ENCODE assay signal across 10 cellular contexts in the genomic region with DNA sequence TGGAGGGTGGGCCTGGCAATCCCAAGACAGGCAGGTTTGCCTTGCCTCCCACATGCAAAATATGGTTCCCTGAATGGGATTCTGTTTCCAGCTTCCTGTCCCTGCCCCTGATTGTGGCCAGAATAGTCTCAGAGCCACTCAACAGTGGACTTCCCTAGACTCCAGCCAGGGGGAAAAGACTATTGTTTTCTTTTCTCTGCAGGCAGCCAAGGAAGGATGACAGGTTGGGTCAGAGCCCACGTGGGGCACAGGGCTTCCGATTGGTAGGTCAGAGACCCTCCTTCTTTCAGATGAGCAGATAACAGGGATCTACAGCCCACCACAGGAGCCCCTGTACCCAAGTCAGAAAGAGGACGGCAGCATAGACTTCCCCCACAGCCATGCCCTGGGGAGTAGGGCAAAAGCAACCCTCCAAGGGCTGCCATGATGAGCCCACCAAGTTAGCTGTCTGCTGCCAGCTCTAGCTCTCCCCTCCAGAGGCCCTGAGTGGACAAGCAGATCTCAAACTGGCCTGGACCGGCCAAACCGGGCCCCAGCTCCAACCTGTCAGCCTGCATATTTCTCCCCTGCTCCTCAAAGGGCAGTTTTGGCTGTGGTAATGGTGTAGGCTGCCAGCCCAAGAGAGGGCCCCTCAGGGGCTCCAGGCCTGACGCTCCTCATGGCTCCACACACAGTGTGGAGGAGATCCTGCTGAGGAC. TPM values are rescaled to one million over a fixed set of nuclear protein-coding genes. Genes with fewer than 3 reads are reported as not detected.
DNase-seq lines count a peak whose midpoint lies in the region; ATAC-seq and TF ChIP-seq lines count a peak whose summit lies in the region.
"Had no signal": no experiment of that assay in that cellular context is flagged by ENCODE, and none has a peak within 500 bp of the region (broad histone marks: within the 10 kb centered on the region; RNA-seq: fewer than 3 reads in every experiment).

No MANE protein-coding gene starts in this region.

- no peak overlapping the region for H2BK15ac ChIP-seq in H9 (ENCODE audit: low read depth, low read length)

- no peaks in the 10 kb centered on the region for H3K79me2 ChIP-seq in H9 (ENCODE audit: insufficient read depth, low read length)

- H3K4me1 Mint-ChIP-seq in H9: peaks cover 4 to 9% of the 10 kb centered on the region in 2 experiments

- H3K27ac ChIP-seq in H9 (ENCODE audit: insufficient read length, low read depth, low read length) (no peak overlapping the region), sigmoid colon (peak overlapping the region in 3 of 4 donors; percentile 34 to 66 (median 64)), testis (no peak overlapping the region)

- DNase-seq in H9 (peak; percentile 29), SW480 (ENCODE audit: low spot score) (peak; percentile 32), fibroblast of pulmonary artery (ENCODE audit: low read depth) (peak; percentile 54), sigmoid colon (no peak), testis (no peak), NCI-H1105 (lab: John Stamatoyannopoulos, UW) (no peak)
- DNase-seq: naive B cell, NCI-H510A treated with DMSO at 0.1 percent for 48 hours had no signal

- H3K4ac ChIP-seq in H9 (ENCODE audit: low read depth, low read length): no peak overlapping the region

- H4K5ac ChIP-seq in H9 (ENCODE audit: insufficient read length, low read depth, low read length): no peak overlapping the region

- H3K4me1 ChIP-seq in H9 (ENCODE audit: insufficient read depth, low read length) (no peaks in the 10 kb centered on the region; the same call in 1 of the 2 replicates), sigmoid colon (peaks cover 0 to 33% (median 19%) of the 10 kb centered on the region in 4 donors), testis (peaks cover 16% of the 10 kb centered on the region)

- TF ChIP-seq CTCF in H9 (conservative IDR thresholded peaks at IDR 0.05) (no peak), fibroblast of pulmonary artery (IDR thresholded peaks at IDR 0.05; ENCODE audit: low read length, missing control alignments) (peak; percentile 5), sigmoid colon (IDR thresholded peaks at IDR 0.05) (no peak), testis (IDR thresholded peaks at IDR 0.05) (no peak)

- no peak overlapping the region for H2BK20ac ChIP-seq in H9 (ENCODE audit: low read depth, low read length, poor library complexity, severe bottlenecking)

- H3K27me3 ChIP-seq in H9 (ENCODE audit: insufficient read depth, low read length) (no peaks in the 10 kb centered on the region), sigmoid colon (no peaks in the 10 kb centered on the region), testis (no peaks in the 10 kb centered on the region)

- WGBS in H9 (ENCODE audit: extremely low coverage, insufficient read length, low lambda C conversion rate): no CpG with 5 or more reads among the region's 6 CpGs
- 76 to 77% methylated on average over 6 of the region's 6 CpGs for WGBS in sigmoid colon, 2 donors
- 59 to 82% methylated on average over 5 to 6 of the region's 6 CpGs for WGBS in testis, 2 donors

- ATAC-seq in HG02610 (IDR thresholded peaks at IDR 0.05; ENCODE audit: unreplicated experiment): no peak

- no peak overlapping the region for H3K4me3 Mint-ChIP-seq in H9

- no peaks in the 10 kb centered on the region for H3K79me1 ChIP-seq in H9 (ENCODE audit: insufficient read depth, low read depth, low read length, poor library complexity, severe bottlenecking)

- peaks cover 3% of the 10 kb centered on the region for H4K20me1 ChIP-seq in H9 (ENCODE audit: control insufficient read depth, insufficient read depth, insufficient read length)

- no peak overlapping the region for H3K56ac ChIP-seq in H9 (ENCODE audit: insufficient read length, low read depth, low read length)

- no peak for TF ChIP-seq POLR2A in sigmoid colon (IDR thresholded peaks at IDR 0.05)
- TF ChIP-seq POLR2A in testis (IDR thresholded peaks at IDR 0.05): no peak

- intact Hi-C loops in sigmoid colon (cut with DNase I) (no loop called here), testis (cut with DNase I; ENCODE audit: low total_unique reads) (no loop called here)

- no peak overlapping the region for H3K4me2 ChIP-seq in H9 (ENCODE audit: insufficient read depth, insufficient read length, low read length)

- no peak overlapping the region for H2BK120ac ChIP-seq in H9 (ENCODE audit: low read depth, low read length, poor library complexity, severe bottlenecking)

- no peak overlapping the region for H3K14ac ChIP-seq in H9 (ENCODE audit: insufficient read depth, low read length)

- H3K23me2 ChIP-seq in H9 (ENCODE audit: insufficient read length, low read depth, low read length, poor library complexity, severe bottlenecking): no peaks in the 10 kb centered on the region

- no peak overlapping the region for H2BK5ac ChIP-seq in H9 (ENCODE audit: insufficient read length, low read length)

- no peaks in the 10 kb centered on the region; a peak in 2 of 5 replicates for H3K9me3 Mint-ChIP-seq in H9
- H3K9me3 Mint-ChIP-seq: naive B cell had no signal

- H4K91ac ChIP-seq in H9 (ENCODE audit: insufficient read length, low read depth, low read length): no peak overlapping the region

- peak overlapping the region in 1 of 3 experiments; percentile 46; a peak in 1 of 7 replicates for H3K27ac Mint-ChIP-seq in H9

- TF ChIP-seq EP300 in sigmoid colon (IDR thresholded peaks at IDR 0.05): no peak

- H3K9me3 ChIP-seq in H9 (ENCODE audit: control insufficient read depth, low read depth, low read length): no peaks in the 10 kb centered on the region
- no peaks in the 10 kb centered on the region for H3K9me3 ChIP-seq in sigmoid colon
- H3K9me3 ChIP-seq in testis: no peaks in the 10 kb centered on the region

- no peak overlapping the region for H4K8ac ChIP-seq in H9 (replicated peaks; ENCODE audit: insufficient read length, low read depth, low read length)

- peaks cover 8 to 22% (median 17%) of the 10 kb centered on the region in 3 experiments; a peak in 6 of 7 replicates for H3K36me3 Mint-ChIP-seq in H9 (ENCODE audit: insufficient read depth in 1 of 3, low read depth in 3 of 3)

- H3K36me3 ChIP-seq in sigmoid colon (peaks cover 5 to 15% (median 12%) of the 10 kb centered on the region in 4 donors), testis (ENCODE audit: low read depth, missing control alignments) (no peaks in the 10 kb centered on the region)

- H3K4me3 ChIP-seq in fibroblast of pulmonary artery (replicated peaks; ENCODE audit: low read depth, low read length) (no peak overlapping the region), sigmoid colon (no peak overlapping the region), testis (no peak overlapping the region)

- H3T11ph ChIP-seq in H9 (ENCODE audit: low read length): no peak overlapping the region

- H3K18ac ChIP-seq in H9 (ENCODE audit: insufficient read length, low read depth, low read length): no peak overlapping the region

- no peak overlapping the region for H2AK5ac ChIP-seq in H9 (ENCODE audit: insufficient read length, low read length)

- H2BK12ac ChIP-seq in H9 (ENCODE audit: insufficient read length, low read depth, low read length): no peak overlapping the region

- H3K23ac ChIP-seq in H9 (ENCODE audit: insufficient read length, low read depth, low read length): no peak overlapping the region

- no peaks in the 10 kb centered on the region; the same call in 1 of the 2 replicates for H3K27me3 Mint-ChIP-seq in H9 (ENCODE audit: low read depth)
- H3K27me3 Mint-ChIP-seq: naive B cell had no signal

- H3K9ac ChIP-seq in H9 (ENCODE audit: extremely low read depth, insufficient read length, low read length): no peak overlapping the region

- no peak overlapping the region for H2AFZ ChIP-seq in H9 (ENCODE audit: low read length)

RNA-seq across cellular contexts. Expression of a gene that starts 6.3 kb away (rescaled TPM):
- total RNA-seq in H9 (2021): not detected in 2 replicates
- under 1 TPM in 2 of 4 donors, not detected in 2; 0.54 to 0.55 TPM for total RNA-seq in sigmoid colon
- polyA plus RNA-seq in sigmoid colon: under 1 TPM in 1 of 3 donors, not detected in 2; 0.98 TPM
- under 1 TPM; 0.08 to 0.25 TPM for total RNA-seq in testis
- polyA plus RNA-seq in testis (ENCODE audit: insufficient read depth, low read depth, low replicate concordance): 0.20 TPM
- total RNA-seq: frontal cortex had no signal

RNA-seq across cellular contexts. Expression of a gene that starts 19.9 kb away (rescaled TPM):
- total RNA-seq in H9 (2021): 44.8 and 50.9 TPM in 2 replicates
- 10 to 100 TPM; 40.4 to 57.3 (median 50.8) TPM for total RNA-seq in sigmoid colon
- polyA plus RNA-seq in sigmoid colon: 10 to 100 TPM; 62.5 to 79.3 (median 65.3) TPM
- 10 to 100 TPM; 36.5 to 58.1 TPM for total RNA-seq in testis
- 30.0 TPM for polyA plus RNA-seq in testis (ENCODE audit: insufficient read depth, low read depth, low replicate concordance)

RNA-seq across cellular contexts. Expression of a gene that starts 21.1 kb away (rescaled TPM):
- 39.1 and 40.4 TPM in 2 replicates for total RNA-seq in H9 (2021)
- 10 to 100 TPM; 23.2 to 27.3 (median 25.8) TPM for total RNA-seq in sigmoid colon
- 100 to 1,000 TPM in 1 of 3 donors, 10 to 100 TPM in 2; 70.7 to 121 (median 81.7) TPM for polyA plus RNA-seq in sigmoid colon
- total RNA-seq in testis: 10 to 100 TPM; 49.9 to 51.4 TPM
- polyA plus RNA-seq in testis (ENCODE audit: insufficient read depth, low read depth, low replicate concordance): 54.2 TPM

RNA-seq across cellular contexts. Expression of a gene that starts 26.5 kb away (rescaled TPM):
- total RNA-seq in H9 (2021): 6.1 and 7.4 TPM in 2 replicates
- total RNA-seq in sigmoid colon: 10 to 100 TPM; 21.7 to 28.2 (median 24.8) TPM
- 10 to 100 TPM in 2 of 3 donors, 1 to 10 TPM in 1; 5.8 to 16.9 (median 11.4) TPM for polyA plus RNA-seq in sigmoid colon
- total RNA-seq in testis: 10 to 100 TPM; 12.9 to 15.2 TPM
- polyA plus RNA-seq in testis (ENCODE audit: insufficient read depth, low read depth, low replicate concordance): 22.2 TPM

RNA-seq across cellular contexts. Expression of a gene that starts 59.3 kb away (rescaled TPM):
- total RNA-seq in H9 (2021): 83.1 and 84.3 TPM in 2 replicates
- total RNA-seq in sigmoid colon: 10 to 100 TPM; 44.4 to 54.9 (median 48.0) TPM
- polyA plus RNA-seq in sigmoid colon: 10 to 100 TPM; 22.2 to 50.2 (median 28.4) TPM
- 10 to 100 TPM; 76.1 to 85.7 TPM for total RNA-seq in testis
- 80.9 TPM for polyA plus RNA-seq in testis (ENCODE audit: insufficient read depth, low read depth, low replicate concordance)

Comparison
In these comparisons a context has a peak if more than half of its experiments do, and no peak if none do; other contexts are left out.
1. DNase-seq: peak in H9 (single experiment), SW480 (single experiment) and fibroblast of pulmonary artery (single experiment); none in sigmoid colon (single experiment), testis (single experiment) and NCI-H1105 (single experiment).
2. H3K27ac ChIP-seq: peak in sigmoid colon (3 of 4); none in H9 (single experiment) and testis (0 of 2).